ENCODE assay signal across 1 cellular context in the genomic region with DNA sequence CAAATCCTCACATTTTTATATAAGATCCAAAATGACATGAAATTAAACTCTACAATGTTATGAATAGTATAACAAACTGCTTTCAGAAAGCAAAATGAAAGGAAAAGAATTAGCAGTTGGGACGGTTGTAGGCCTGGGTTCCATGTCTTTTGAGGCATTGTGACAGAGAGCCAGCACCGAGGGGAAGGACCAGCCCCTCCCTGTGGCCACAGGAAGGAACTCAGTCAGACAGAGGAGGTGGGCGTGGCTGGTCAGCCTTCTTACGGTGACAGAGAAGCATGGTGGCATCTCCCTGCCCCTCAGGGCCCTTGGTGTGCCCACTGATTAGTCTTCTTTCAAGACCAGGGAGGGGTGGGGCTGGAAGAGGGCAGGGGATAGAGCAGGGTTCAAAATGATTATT.
TF ChIP-seq lines count a peak whose summit lies in the region.

No MANE protein-coding gene starts in this region.

TF ChIP-seq in SK-N-SH, 30 proteins besides CTCF, POLR2A, EP300 and RAD21:
- peak; percentile 33; the same call in 1 of the 2 replicates for TF ChIP-seq SMC3 (IDR thresholded peaks at IDR 0.05; ENCODE audit: low read depth, low read length)
- TF ChIP-seq JUND (IDR thresholded peaks at IDR 0.05) = no peak
TF ChIP-seq in SK-N-SH: peak in this region for 1.
